ENCODE assay signal across 19 cellular contexts in genomic region chr18:4200399-4200798, GRCh38.
A peak's percentile ranks its signal among the peaks of the same experiment; 100 is the strongest.
DNase-seq lines count a peak whose midpoint lies in the region; ATAC-seq, FAIRE-seq and TF ChIP-seq lines count a peak whose summit lies in the region.
"Had no signal": no experiment of that assay in that cellular context is flagged by ENCODE, and none has a peak within 500 bp of the region (broad histone marks: within the 10 kb centered on the region; RNA-seq: fewer than 3 reads in every experiment).

No MANE protein-coding gene starts in this region.

- no peak for TF ChIP-seq CTCF in kidney (IDR thresholded peaks at IDR 0.05; ENCODE audit: borderline replicate concordance, extremely low read depth, insufficient read depth)

- no peaks in the 10 kb centered on the region for H3K36me3 ChIP-seq in kidney (ENCODE audit: control insufficient read depth in 1 of 2, insufficient read depth in 2 of 2, low read length in 2 of 2)

- H3K4me3 ChIP-seq in kidney (ENCODE audit: low read length in 2 of 2) = no peak overlapping the region
- H3K4me3 ChIP-seq: GM12878, GM23338 had no signal

- ATAC-seq in HG03565 (IDR thresholded peaks at IDR 0.05; ENCODE audit: unreplicated experiment) (no peak), HG02623 (IDR thresholded peaks at IDR 0.05; ENCODE audit: unreplicated experiment) (no peak)
- ATAC-seq: GM12878, GM23338, HCT116 had no signal

- intact Hi-C loops in kidney (cut with DNase I) = no loop called here

- FAIRE-seq in G401.6 (lab: Jason Lieb, UNC) = peak; percentile 88
- peak; percentile 76 for FAIRE-seq in colon (lab: Jason Lieb, UNC)
- peak; percentile 93 for FAIRE-seq in kidney (lab: Jason Lieb, UNC)
- FAIRE-seq: GM12878, GM19239 had no signal

- DNase-seq in kidney (no peak), medulla oblongata (ENCODE audit: extremely low spot score) (no peak)
- DNase-seq in effector CD4-positive, alpha-beta T cell = no peak
- DNase-seq: 8988T; C1 segment of cervical spinal cord; Calu3; CD4-positive, alpha-beta memory T cell; COR-L47; DMS53; DMS79 treated with DMSO at 0.1 percent for 48 hours; H9 had no signal

- no peak overlapping the region for H3K27ac ChIP-seq in kidney (ENCODE audit: low read depth in 2 of 2, low read length in 2 of 2)

- H3K9ac ChIP-seq in kidney (ENCODE audit: low read length in 2 of 2) = no peak overlapping the region

- H3K9me3 ChIP-seq in kidney (ENCODE audit: control insufficient read depth in 1 of 2, low read length in 2 of 2) = no peaks in the 10 kb centered on the region

- H3K4me1 ChIP-seq in kidney (ENCODE audit: control insufficient read depth in 1 of 2, insufficient read depth in 1 of 2, low read depth in 1 of 2, low read length in 2 of 2) = no peaks in the 10 kb centered on the region
